9 cellular contexts compared by ENCODE assay signal in the genomic region with DNA sequence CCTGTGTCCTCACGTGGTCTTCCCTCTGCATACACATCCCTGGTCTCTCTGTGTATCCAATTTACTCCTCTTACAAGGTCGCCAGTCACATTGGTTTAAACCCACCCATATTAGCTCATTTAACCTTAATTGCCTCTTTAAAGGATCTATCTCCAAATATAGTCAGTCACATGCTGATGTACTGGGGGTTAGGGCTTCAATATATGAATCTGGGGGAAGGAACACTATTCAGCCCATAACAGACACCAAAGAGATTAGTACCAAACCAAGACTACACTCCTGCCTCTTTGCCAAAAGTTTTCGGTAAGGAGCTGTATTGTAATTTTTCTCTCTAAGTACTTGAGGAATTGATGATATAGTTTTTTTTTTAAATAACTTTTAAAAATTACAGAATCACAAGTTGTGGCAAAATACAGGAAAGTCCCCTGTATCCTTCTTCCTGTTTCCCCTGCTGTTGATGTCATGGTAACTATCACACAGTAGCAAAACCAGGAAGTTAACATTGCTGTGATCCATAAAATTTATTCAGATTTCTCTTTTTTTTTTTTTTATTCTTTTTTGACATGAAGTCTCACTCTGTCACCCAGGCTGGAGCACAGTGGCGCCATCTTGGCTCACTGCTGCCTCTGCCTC.
A peak's percentile ranks its signal among the peaks of the same experiment; 100 is the strongest.
DNase-seq lines count a peak whose midpoint lies in the region; ATAC-seq and TF ChIP-seq lines count a peak whose summit lies in the region.
"Had no signal": no experiment of that assay in that cellular context is flagged by ENCODE, and none has a peak within 500 bp of the region (broad histone marks: within the 10 kb centered on the region; RNA-seq: fewer than 3 reads in every experiment).

No MANE protein-coding gene starts in this region.

- POLR2A ChIA-PET in IMR-90 (lab: Charles Lee; ENCODE audit: unreplicated experiment): no interaction called here

- H3K4ac ChIP-seq in IMR-90 (ENCODE audit: low read depth, low read length): no peak overlapping the region

- no peak for TF ChIP-seq RAD21 in IMR-90 (IDR thresholded peaks at IDR 0.05; ENCODE audit: low read length)

- H3K36me3 ChIP-seq in IMR-90 (ENCODE audit: control insufficient read depth, insufficient read depth, low read length) (no peaks in the 10 kb centered on the region), skeletal muscle tissue (ENCODE audit: control insufficient read depth in 3 of 3, insufficient read depth in 3 of 3, low read length in 3 of 3) (peaks cover 0 to 2% (median 0%) of the 10 kb centered on the region in 3 donors)

- H3K27me3 ChIP-seq in IMR-90 (ENCODE audit: control insufficient read depth, insufficient read depth, low read length) (no peaks in the 10 kb centered on the region), skeletal muscle tissue (ENCODE audit: control insufficient read depth in 3 of 3, insufficient read depth in 3 of 3, low read length in 3 of 3) (no peaks in the 10 kb centered on the region)

- H3K9me1 ChIP-seq in IMR-90 (ENCODE audit: insufficient read depth, low read length): no peaks in the 10 kb centered on the region; the same call in 1 of the 2 replicates

- no peak overlapping the region for H3K4me2 ChIP-seq in IMR-90 (ENCODE audit: low read depth, low read length)

- no peaks in the 10 kb centered on the region for H3K79me1 ChIP-seq in IMR-90 (ENCODE audit: low read depth in 1 of 2, low read length in 2 of 2)

- TF ChIP-seq POLR2A in IMR-90 (IDR thresholded peaks at IDR 0.05; ENCODE audit: low read depth, low read length): no peak

- H2AFZ ChIP-seq in IMR-90 (replicated peaks; ENCODE audit: low read length, poor library complexity): no peak overlapping the region

- H4K91ac ChIP-seq in IMR-90 (ENCODE audit: insufficient read depth, low read depth, low read length): no peak overlapping the region

- ATAC-seq in IMR-90 (ENCODE audit: low read depth) (no peak), T-helper 17 cell (peak; percentile 85), HG03025 (IDR thresholded peaks at IDR 0.05; ENCODE audit: low FRiP score, unreplicated experiment) (no peak), GM18502 (IDR thresholded peaks at IDR 0.05; ENCODE audit: poor library complexity, unreplicated experiment) (no peak), GM19395 (IDR thresholded peaks at IDR 0.05; ENCODE audit: unreplicated experiment) (no peak), GM18861 (IDR thresholded peaks at IDR 0.05; ENCODE audit: unreplicated experiment) (no peak)

- no peak overlapping the region for H2BK120ac ChIP-seq in IMR-90 (ENCODE audit: low read depth, low read length)

- H2AK9ac ChIP-seq in IMR-90 (replicated peaks; ENCODE audit: low read depth, low read length, poor library complexity): no peak overlapping the region

- no TSS peak for BruUV-seq in IMR-90 (replicated peaks; lab: Mats Ljungman, UMichigan)

- no peak overlapping the region for H3K14ac ChIP-seq in IMR-90 (replicated peaks; ENCODE audit: low read depth, low read length)

- no peak overlapping the region for H3K23ac ChIP-seq in IMR-90 (ENCODE audit: low read depth, low read length)

- DNase-seq in IMR-90 (peak; percentile 44), T-helper 17 cell (no peak), fibroblast of mammary gland (ENCODE audit: low read depth) (peak; percentile 24)
- DNase-seq: substantia nigra had no signal

- H3K27me3 Mint-ChIP-seq in T-helper 17 cell: no peaks in the 10 kb centered on the region

- H4K5ac ChIP-seq in IMR-90 (ENCODE audit: low read depth, low read length): no peak overlapping the region

- H3K4me1 Mint-ChIP-seq in T-helper 17 cell: peaks cover 57% of the 10 kb centered on the region

- H3K4me3 ChIP-seq in IMR-90 (ENCODE audit: insufficient read depth, low read depth, low read length): no peak overlapping the region
- no peak overlapping the region for H3K4me3 ChIP-seq in fibroblast of mammary gland (ENCODE audit: control insufficient read depth, low read depth, low read length)
- no peak overlapping the region for H3K4me3 ChIP-seq in skeletal muscle tissue (ENCODE audit: low read length in 3 of 3)

- no peak overlapping the region for H3K56ac ChIP-seq in IMR-90 (ENCODE audit: extremely low read depth, insufficient read depth, low read length)

- H3K36me3 Mint-ChIP-seq in T-helper 17 cell (ENCODE audit: low read depth): peaks cover 3% of the 10 kb centered on the region

- H2AK5ac ChIP-seq in IMR-90 (ENCODE audit: low read depth, low read length): no peak overlapping the region

- no peak overlapping the region for H3K27ac ChIP-seq in IMR-90 (ENCODE audit: insufficient read depth, low read length)
- H3K27ac ChIP-seq in skeletal muscle tissue (ENCODE audit: low read depth, low read length): peak overlapping the region; percentile 66

- intact Hi-C loops in IMR-90 (cut with micrococcal nuclease): no loop called here

- CTCF ChIA-PET in IMR-90 (lab: Yijun Ruan, JAX): interaction anchor here (0.6 kb wide), 3 partner anchors 29 to 868 kb away, joined by 3 to 6 read pairs (median 4); no protein-coding TSS in a partner anchor

- no peak overlapping the region for H2BK5ac ChIP-seq in IMR-90 (ENCODE audit: low read depth, low read length, poor library complexity, severe bottlenecking)

- no peaks in the 10 kb centered on the region for H3K4me1 ChIP-seq in IMR-90 (ENCODE audit: control insufficient read depth, insufficient read depth, low read length)
- H3K4me1 ChIP-seq in skeletal muscle tissue (ENCODE audit: control insufficient read depth in 3 of 3, insufficient read depth in 3 of 3, low read length in 3 of 3): peaks cover 16 to 23% (median 20%) of the 10 kb centered on the region in 3 donors

- H3K18ac ChIP-seq in IMR-90 (ENCODE audit: low read depth, low read length): no peak overlapping the region

- H3K4me3 Mint-ChIP-seq in T-helper 17 cell: no peak overlapping the region

- H2BK15ac ChIP-seq in IMR-90 (ENCODE audit: low read depth, low read length): no peak overlapping the region

- H2BK20ac ChIP-seq in IMR-90 (ENCODE audit: low read depth, low read length): no peak overlapping the region

- no peak overlapping the region for H4K8ac ChIP-seq in IMR-90 (ENCODE audit: low read depth in 2 of 2, low read length in 2 of 2)

- H3K9me3 ChIP-seq in IMR-90 (ENCODE audit: control insufficient read depth, insufficient read depth, low read length) (no peaks in the 10 kb centered on the region), T-helper 17 cell (ENCODE audit: control insufficient read depth, low read length, poor library complexity, severe bottlenecking) (no peaks in the 10 kb centered on the region), skeletal muscle tissue (ENCODE audit: control insufficient read depth in 3 of 3, low read length in 3 of 3) (no peaks in the 10 kb centered on the region)

- peak overlapping the region; percentile 39 for H3K27ac Mint-ChIP-seq in T-helper 17 cell

- dilution Hi-C loops in IMR-90 (cut with HindIII; ENCODE audit: low sequenced_read_pairs, unreplicated experiment): no loop called here

- in situ Hi-C loops in IMR-90 (cut with MboI; ENCODE audit: low sequenced_read_pairs): no loop called here

- no peaks in the 10 kb centered on the region for H4K20me1 ChIP-seq in IMR-90 (ENCODE audit: insufficient read depth, low read length)

- H3K9ac ChIP-seq in IMR-90 (ENCODE audit: low read depth, low read length) (no peak overlapping the region), skeletal muscle tissue (ENCODE audit: low read depth in 1 of 3, low read length in 3 of 3) (no peak overlapping the region)

- TF ChIP-seq CTCF in IMR-90 (conservative IDR thresholded peaks at IDR 0.05; ENCODE audit: low read depth, low read length) (no peak), fibroblast of mammary gland (conservative IDR thresholded peaks at IDR 0.05; ENCODE audit: control insufficient read depth, insufficient read depth, low read depth, low read length) (no peak)

- WGBS in IMR-90 (ENCODE audit: extremely low coverage in 2 of 2, insufficient read length in 1 of 2), 2 experiments: 100% methylated on average over 1 of the region's 4 CpGs; no CpG with 5 or more reads in 1 of the 2 experiments

TF ChIP-seq in IMR-90, 13 proteins besides CTCF, POLR2A, EP300 and RAD21:
- TF ChIP-seq NFE2L2 (IDR thresholded peaks at IDR 0.05; ENCODE audit: low read depth, low read length) (no peak), FOS (IDR thresholded peaks at IDR 0.05; ENCODE audit: low read depth, low read length) (no peak), CHD1 (IDR thresholded peaks at IDR 0.05; ENCODE audit: low read depth, low read length) (no peak), CEBPB (IDR thresholded peaks at IDR 0.05; ENCODE audit: low read depth, low read length) (0 out of 2 replicates have a peak, but pooled peaks have one; percentile 6)
TF ChIP-seq in IMR-90: peak in this region for 1.

Comparison
In these comparisons a context has a peak if more than half of its experiments do, and no peak if none do; other contexts are left out.
1. DNase-seq: peak in IMR-90 (single experiment) and fibroblast of mammary gland (single experiment); none in T-helper 17 cell (0 of 3).